8 cellular contexts compared by ENCODE assay signal in genomic region chr17:4709794-4710692, GRCh38. TPM values are rescaled to one million over a fixed set of nuclear protein-coding genes. Genes with fewer than 3 reads are reported as not detected.
A peak's percentile ranks its signal among the peaks of the same experiment; 100 is the strongest.
DNase-seq lines count a peak whose midpoint lies in the region; ATAC-seq and TF ChIP-seq lines count a peak whose summit lies in the region.

Gene ARRB2 (plus strand): TSS chr17:4710632. CDS start chr17:4710722, 90 bp downstream.

- peak; percentile 98 for DNase-seq in GM13976 (ENCODE audit: low spot score)
- peak; percentile 98 for DNase-seq in NCI-H146 treated with DMSO at 0.1 percent for 48 hours (lab: John Stamatoyannopoulos, UW; ENCODE audit: unreplicated experiment)
- DNase-seq in amniotic stem cell (lab: John Stamatoyannopoulos, UW): peak; percentile 93
- DNase-seq in left ventricle myocardium inferior: peak; percentile 98
- peak; percentile 97 for DNase-seq in prostate gland (ENCODE audit: low spot score)

- H3K36me3 ChIP-seq in left ventricle myocardium inferior (no peaks in the 10 kb centered on the region), prostate gland (no peaks in the 10 kb centered on the region), urinary bladder (ENCODE audit: insufficient read depth) (no peaks in the 10 kb centered on the region)

- no peaks in the 10 kb centered on the region for H3K27me3 ChIP-seq in left ventricle myocardium inferior (ENCODE audit: low read depth)
- H3K27me3 ChIP-seq in prostate gland (replicated peaks; ENCODE audit: insufficient read depth): no peaks in the 10 kb centered on the region

- intact Hi-C loops in T-helper 1 cell treated with Interleukin-12 subunit alpha and Interleukin-12 subunit beta and Interleukin-4 antibody, amounts not matched to agents 30 ng/mL and 1 ng/mL, for 36 hours (cut with micrococcal nuclease): loop anchor here (1.0 to 10.0 kb wide), 16 partner anchors 14 to 745 kb away; partner anchors contain the start of genes ATP2A3, C17orf107, CHRNE and MED11
- intact Hi-C loops in left ventricle myocardium inferior (cut with micrococcal nuclease): no loop called here
- intact Hi-C loops in prostate gland (cut with DNase I): loop anchor here (2.0 kb wide), 2 partner anchors 79 to 179 kb away; partner anchors contain the start of gene GLTPD2

- in situ Hi-C loops in GM13976 (cut with MboI; ENCODE audit: low sequenced_read_pairs, unreplicated experiment): loop anchor here (10.0 kb wide), 1 partner anchor 175 kb away; no protein-coding TSS in a partner anchor

- H3K4me3 ChIP-seq in left ventricle myocardium inferior (peak within 1 kb of the TSS; percentile 84), prostate gland (peak within 1 kb of the TSS; percentile 65 to 66), urinary bladder (ENCODE audit: low read depth, low read length) (peak within 1 kb of the TSS; percentile 63)

- peak; percentile 76 for ATAC-seq in HG02870 (IDR thresholded peaks at IDR 0.05; ENCODE audit: unreplicated experiment)

- H3K27ac ChIP-seq in left ventricle myocardium inferior (replicated peaks): peak within 1 kb of the TSS; percentile 85
- peak within 1 kb of the TSS; percentile 87 for H3K27ac ChIP-seq in prostate gland
- H3K27ac ChIP-seq in urinary bladder (ENCODE audit: low read depth): peak within 1 kb of the TSS; percentile 61

- peak; percentile 67 for TF ChIP-seq POLR2A in prostate gland (IDR thresholded peaks at IDR 0.05)

- WGBS in prostate gland: under 1% methylated on average over 64 of the region's 67 CpGs
- WGBS in urinary bladder: under 1% methylated on average over 67 of the region's 67 CpGs

- TF ChIP-seq CTCF in GM13976 (IDR thresholded peaks at IDR 0.05; ENCODE audit: borderline replicate concordance, control extremely low read depth, extremely low read depth, insufficient read depth, missing control alignments) (peak; percentile 62), left ventricle myocardium inferior (IDR thresholded peaks at IDR 0.05; ENCODE audit: borderline replicate concordance) (peak; percentile 78), prostate gland (IDR thresholded peaks at IDR 0.05) (peak; percentile 26 to 90 (median 72))

- H3K4me1 ChIP-seq in left ventricle myocardium inferior (peaks cover 27% of the 10 kb centered on the region), prostate gland (replicated peaks) (peaks cover 5% of the 10 kb centered on the region), urinary bladder (ENCODE audit: insufficient read depth) (peaks cover 2% of the 10 kb centered on the region)

- no peaks in the 10 kb centered on the region for H3K9me3 ChIP-seq in left ventricle myocardium inferior (replicated peaks)
- H3K9me3 ChIP-seq in prostate gland: no peaks in the 10 kb centered on the region

RNA-seq across cellular contexts. Expression of gene ARRB2, which starts in this region (rescaled TPM):
- 335 and 345 TPM in 2 replicates for total RNA-seq in T-helper 1 cell treated with Interleukin-12 subunit alpha and Interleukin-12 subunit beta and Interleukin-4 antibody, amounts not matched to agents 30 ng/mL and 1 ng/mL, for 36 hours
- total RNA-seq in left ventricle myocardium inferior (28.1 TPM), prostate gland (10 to 100 TPM; 12.5 to 30.1 TPM), urinary bladder (8.5 TPM)
- 26.3 TPM for polyA plus RNA-seq in urinary bladder

Comparison
In these comparisons a context has a peak if more than half of its experiments do, and no peak if none do; other contexts are left out.
1. Peak in every context shown above with its lines: DNase-seq, ATAC-seq, H3K4me3 ChIP-seq and H3K27ac ChIP-seq.
2. RNA of gene ARRB2 (total RNA-seq): 335 to 345 TPM in T-helper 1 cell treated with Interleukin-12 subunit alpha and Interleukin-12 subunit beta and Interleukin-4 antibody, amounts not matched to agents 30 ng/mL and 1 ng/mL, for 36 hours; 12.5 to 30.1 TPM in prostate gland, 28.1 TPM in left ventricle myocardium inferior (single experiment) and 8.5 TPM in urinary bladder (single experiment); every median in the first group is over 10 times any median in the second.